Comparison of ENCODE assay signal across 10 cellular contexts in genomic region chr14:61563162-61563511, GRCh38.
DNase-seq lines count a peak whose midpoint lies in the region; ATAC-seq and TF ChIP-seq lines count a peak whose summit lies in the region.
"Had no signal": no experiment of that assay in that cellular context is flagged by ENCODE, and none has a peak within 500 bp of the region (broad histone marks: within the 10 kb centered on the region; RNA-seq: fewer than 3 reads in every experiment).

No MANE protein-coding gene starts in this region.

- H3K27me3 ChIP-seq in BLaER1 (no peaks in the 10 kb centered on the region), adrenal gland (no peaks in the 10 kb centered on the region)

- H3K4me1 Mint-ChIP-seq in natural killer cell, result peaks cover 11 to 17% of the 10 kb centered on the region in 2 donors
- H3K4me1 Mint-ChIP-seq in naive thymus-derived CD8-positive, alpha-beta T cell, result peaks cover 4 to 34% (median 7%) of the 10 kb centered on the region in 4 donors

- H3K27ac Mint-ChIP-seq in natural killer cell, result peak overlapping the region; percentile 19 to 76
- peak overlapping the region in 1 of 10 donors; percentile 28 for H3K27ac Mint-ChIP-seq in naive thymus-derived CD8-positive, alpha-beta T cell

- POLR2A ChIA-PET in naive thymus-derived CD8-positive, alpha-beta T cell (lab: Charles Lee), result no interaction called here

- H3K4me2 ChIP-seq in BLaER1, result peak overlapping the region; percentile 79; the same call in 1 of the 2 replicates

- no peaks in the 10 kb centered on the region for H3K9me3 ChIP-seq in BLaER1
- H3K9me3 ChIP-seq in adrenal gland (replicated peaks in 1 of 3), result no peaks in the 10 kb centered on the region
- H3K9me3 ChIP-seq: thoracic aorta had no signal

- TF ChIP-seq CTCF in adrenal gland (IDR thresholded peaks at IDR 0.05) (no peak), natural killer cell (IDR thresholded peaks at IDR 0.05) (no peak)

- H3K9ac ChIP-seq in BLaER1, result no peak overlapping the region

- H3K4me1 ChIP-seq in BLaER1, result peaks cover 96% of the 10 kb centered on the region
- H3K4me1 ChIP-seq in adrenal gland (replicated peaks in 1 of 2), result peaks cover 39 to 62% of the 10 kb centered on the region in 2 donors

- no peaks in the 10 kb centered on the region for H3K9me3 Mint-ChIP-seq in natural killer cell
- no peaks in the 10 kb centered on the region for H3K9me3 Mint-ChIP-seq in naive thymus-derived CD8-positive, alpha-beta T cell

- H4K20me1 ChIP-seq in BLaER1, result no peaks in the 10 kb centered on the region

- H3K4me3 ChIP-seq in BLaER1 (no peak overlapping the region), adrenal gland (no peak overlapping the region)
- H3K4me3 ChIP-seq: thoracic aorta had no signal

- 40 to 72% (median 48%) methylated on average over 7 of the region's 7 CpGs for WGBS in adrenal gland, 4 donors

- no peaks in the 10 kb centered on the region for H3K36me3 Mint-ChIP-seq in natural killer cell
- no peaks in the 10 kb centered on the region for H3K36me3 Mint-ChIP-seq in naive thymus-derived CD8-positive, alpha-beta T cell
- H3K36me3 Mint-ChIP-seq: mesothelial cell of epicardium had no signal

- no peak for ATAC-seq in natural killer cell
- ATAC-seq in naive thymus-derived CD8-positive, alpha-beta T cell, result no peak
- no peak for ATAC-seq in GM19467 (IDR thresholded peaks at IDR 0.05; ENCODE audit: unreplicated experiment)

- no peak overlapping the region for H3K4me3 Mint-ChIP-seq in natural killer cell
- peak overlapping the region in 1 of 10 donors; percentile 20 for H3K4me3 Mint-ChIP-seq in naive thymus-derived CD8-positive, alpha-beta T cell
- H3K4me3 Mint-ChIP-seq: mesothelial cell of epicardium had no signal

- H3K27ac ChIP-seq in BLaER1 (peak overlapping the region; percentile 83), adrenal gland (peak overlapping the region; percentile 39 to 97 (median 94))

- DNase-seq in NCI-H1105 treated with DMSO at 0.1 percent for 48 hours (lab: John Stamatoyannopoulos, UW), result peak; percentile 42
- DNase-seq in adrenal gland, result no peak
- no peak for DNase-seq in natural killer cell
- no peak for DNase-seq in naive thymus-derived CD8-positive, alpha-beta T cell
- no peak for DNase-seq in globus pallidus (ENCODE audit: low spot score)
- DNase-seq in NCI-H748 treated with DMSO at 0.1 percent for 48 hours (lab: John Stamatoyannopoulos, UW), result no peak

- intact Hi-C loops in adrenal gland (cut with DNase I) (no loop called here), natural killer cell (cut with micrococcal nuclease) (no loop called here)

- TF ChIP-seq POLR2A in adrenal gland (IDR thresholded peaks at IDR 0.05), result no peak

- H3K27me3 Mint-ChIP-seq in natural killer cell (ENCODE audit: low read depth in 2 of 2), result peaks cover 0 to 3% of the 10 kb centered on the region in 2 donors
- H3K27me3 Mint-ChIP-seq in naive thymus-derived CD8-positive, alpha-beta T cell, result no peaks in the 10 kb centered on the region

- H3K36me3 ChIP-seq in BLaER1 (no peaks in the 10 kb centered on the region), adrenal gland (replicated peaks in 1 of 2) (no peaks in the 10 kb centered on the region)
- H3K36me3 ChIP-seq: thoracic aorta had no signal
